ENCODE assay signal across 1 cellular context in the genomic region with DNA sequence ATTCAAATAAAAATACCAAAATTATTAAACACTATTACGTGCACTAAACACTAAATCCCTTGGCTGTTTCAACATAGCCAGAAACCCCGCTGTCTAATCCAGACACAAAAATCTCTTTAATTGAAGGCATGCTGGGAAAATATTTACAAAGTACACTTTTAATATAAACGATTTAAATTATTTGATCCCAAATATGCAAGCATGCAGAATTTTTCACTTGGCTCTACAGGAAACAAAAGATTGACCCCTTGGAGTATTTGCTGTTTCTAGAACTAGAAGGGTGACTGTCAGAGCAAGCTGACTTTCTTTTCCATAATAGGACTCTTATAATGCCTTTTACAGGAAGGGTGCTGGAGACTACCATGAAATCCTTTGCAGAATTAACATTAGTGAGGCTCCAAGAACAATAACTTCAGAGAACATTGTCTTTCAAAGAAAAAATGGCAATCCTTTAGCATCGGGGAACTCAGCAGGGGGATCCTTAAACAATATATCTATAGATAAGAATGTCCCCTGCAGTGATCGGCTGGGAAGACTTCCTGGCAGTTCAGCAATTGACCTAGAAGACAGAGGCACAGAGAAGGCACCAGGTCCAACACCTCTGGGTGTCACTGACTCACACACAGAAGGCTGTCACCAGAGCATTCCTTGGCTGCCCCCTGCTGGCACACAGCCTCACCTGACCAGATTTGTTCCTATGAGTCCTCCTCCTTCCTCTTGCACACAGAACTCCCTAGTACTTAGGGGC.
TF ChIP-seq lines count a peak whose summit lies in the region.

No MANE protein-coding gene starts in this region.

TF ChIP-seq in endothelial cell of umbilical vein, 7 proteins besides CTCF, POLR2A, EP300 and RAD21:
- no peak for TF ChIP-seq POLR2AphosphoS5 (IDR thresholded peaks at IDR 0.05; ENCODE audit: insufficient read depth, low read depth, low read length)
- TF ChIP-seq GATA2 (IDR thresholded peaks at IDR 0.05; ENCODE audit: insufficient read depth, insufficient read length, low read depth, low read length) = no peak
- TF ChIP-seq, protein P1, sequence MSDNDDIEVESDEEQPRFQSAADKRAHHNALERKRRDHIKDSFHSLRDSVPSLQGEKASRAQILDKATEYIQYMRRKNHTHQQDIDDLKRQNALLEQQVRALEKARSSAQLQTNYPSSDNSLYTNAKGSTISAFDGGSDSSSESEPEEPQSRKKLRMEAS (IDR thresholded peaks at IDR 0.05; ENCODE audit: insufficient read depth, insufficient read length) = no peak
- no peak for TF ChIP-seq JUN (IDR thresholded peaks at IDR 0.05; ENCODE audit: borderline replicate concordance, insufficient read depth, insufficient read length, low read depth)
- TF ChIP-seq EZH2 (IDR thresholded peaks at IDR 0.05; ENCODE audit: borderline replicate concordance, low read depth, low read length, severe bottlenecking) = no peak
- no peak for TF ChIP-seq FOS (IDR thresholded peaks at IDR 0.05; ENCODE audit: borderline replicate concordance, insufficient read depth, low read length)
- TF ChIP-seq MYC (IDR thresholded peaks at IDR 0.05; ENCODE audit: low read depth, low read length) = no peak
